Comparison of ENCODE assay signal across 12 cellular contexts in the genomic region with DNA sequence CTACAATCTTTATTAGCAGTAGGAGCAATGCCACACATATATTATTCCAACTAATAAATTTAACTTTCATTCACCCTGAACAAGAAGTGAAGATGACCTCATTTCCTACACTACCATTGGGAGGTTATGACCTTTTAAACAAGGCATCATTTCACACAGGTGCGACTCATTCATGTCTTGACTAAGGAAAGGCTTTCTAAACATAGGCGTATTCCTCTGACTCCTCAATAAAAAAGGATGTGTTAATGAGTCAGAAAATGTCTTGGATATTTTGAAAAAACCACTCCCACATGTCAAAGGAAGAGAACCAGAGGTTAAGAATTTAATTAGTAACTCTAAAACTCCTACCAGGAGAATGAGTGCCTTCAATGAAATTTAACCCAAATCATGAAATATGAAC.
DNase-seq lines count a peak whose midpoint lies in the region; ATAC-seq and TF ChIP-seq lines count a peak whose summit lies in the region.
"Had no signal": no experiment of that assay in that cellular context is flagged by ENCODE, and none has a peak within 500 bp of the region (broad histone marks: within the 10 kb centered on the region; RNA-seq: fewer than 3 reads in every experiment).

No MANE protein-coding gene starts in this region.

- POLR2A ChIA-PET in activated CD4-positive, alpha-beta T cell treated with anti-CD3 and anti-CD28 coated beads for 36 hours (lab: Charles Lee) = no interaction called here

- H3K36me3 ChIP-seq in MG63 (peaks cover 2% of the 10 kb centered on the region; the same call in 1 of the 2 replicates), smooth muscle cell (ENCODE audit: low read depth) (no peaks in the 10 kb centered on the region), H7 (replicated peaks; ENCODE audit: control insufficient read depth, insufficient read depth, low read length) (no peaks in the 10 kb centered on the region; the same call in 1 of the 2 replicates)

- 36% methylated on average over 2 of the region's 2 CpGs for WGBS in smooth muscle cell (ENCODE audit: low lambda C conversion rate)

- H3K9me3 ChIP-seq in MG63 = no peaks in the 10 kb centered on the region
- H3K9me3 ChIP-seq in smooth muscle cell (replicated peaks; ENCODE audit: low read depth) = no peaks in the 10 kb centered on the region

- H3K27me3 ChIP-seq in MG63 (no peaks in the 10 kb centered on the region), smooth muscle cell (ENCODE audit: low read depth) (no peaks in the 10 kb centered on the region), H7 (ENCODE audit: control insufficient read depth, insufficient read depth, low read length) (no peaks in the 10 kb centered on the region)

- peaks cover 20% of the 10 kb centered on the region for H3F3A ChIP-seq in smooth muscle cell (ENCODE audit: low read depth)

- H3K27ac ChIP-seq in smooth muscle cell (ENCODE audit: low read depth) = peak overlapping the region; percentile 46

- H3K27me3 Mint-ChIP-seq in activated CD4-positive, alpha-beta T cell treated with anti-CD3 and anti-CD28 coated beads for 36 hours = peaks cover 26% of the 10 kb centered on the region

- H3K36me3 Mint-ChIP-seq in activated CD4-positive, alpha-beta T cell treated with anti-CD3 and anti-CD28 coated beads for 36 hours (ENCODE audit: low read depth) = no peaks in the 10 kb centered on the region
- H3K36me3 Mint-ChIP-seq: activated naive CD4-positive, alpha-beta T cell treated with anti-CD3 and anti-CD28 coated beads, Interleukin-2, amount 10 ng/mL, durations not matched to agents 7 days and 5 days had no signal

- H3K9me3 Mint-ChIP-seq in activated CD4-positive, alpha-beta T cell treated with anti-CD3 and anti-CD28 coated beads for 36 hours (ENCODE audit: low read depth) = no peaks in the 10 kb centered on the region
- H3K9me3 Mint-ChIP-seq: activated naive CD4-positive, alpha-beta T cell treated with anti-CD3 and anti-CD28 coated beads, Interleukin-2, amount 10 ng/mL, durations not matched to agents 7 days and 5 days had no signal

- H2AFZ ChIP-seq in smooth muscle cell (ENCODE audit: low read depth) = no peak overlapping the region

- peaks cover 100% of the 10 kb centered on the region for H3K79me2 ChIP-seq in smooth muscle cell (ENCODE audit: low read depth)

- intact Hi-C loops in activated CD4-positive, alpha-beta T cell treated with anti-CD3 and anti-CD28 coated beads for 36 hours (cut with DNase I, micrococcal nuclease) = no loop called here

- DNase-seq in activated CD4-positive, alpha-beta T cell treated with anti-CD3 and anti-CD28 coated beads for 36 hours = no peak
- no peak for DNase-seq in activated CD4-positive, alpha-beta T cell treated with anti-CD3 and anti-CD28 coated beads for 1 hour
- DNase-seq in MG63 (peak; percentile 35), epithelial cell of esophagus (ENCODE audit: low read depth) (peak; percentile 94), smooth muscle cell (lab: John Stamatoyannopoulos, UW; ENCODE audit: unreplicated experiment) (no peak), H7 (no peak)
- no peak for DNase-seq in activated T-cell treated with anti-CD3 and anti-CD28 coated beads, Interleukin-2, amount 50 U/mL, for 48 hours
- DNase-seq: activated naive CD4-positive, alpha-beta T cell treated with anti-CD3 and anti-CD28 coated beads, Interleukin-2, amount 10 ng/mL, durations not matched to agents 7 days and 5 days; GF-D8; naive thymus-derived CD4-positive, alpha-beta T cell; small intestine had no signal

- no peak for TF ChIP-seq CTCF in epithelial cell of esophagus (IDR thresholded peaks at IDR 0.05; ENCODE audit: insufficient read depth, low read depth, low read length, missing control alignments)
- no peak for TF ChIP-seq CTCF in smooth muscle cell (IDR thresholded peaks at IDR 0.05; ENCODE audit: borderline replicate concordance, insufficient read depth, poor library complexity, severe bottlenecking)

- H3K27ac Mint-ChIP-seq in activated CD4-positive, alpha-beta T cell treated with anti-CD3 and anti-CD28 coated beads for 36 hours = no peak overlapping the region
- H3K27ac Mint-ChIP-seq: activated naive CD4-positive, alpha-beta T cell treated with anti-CD3 and anti-CD28 coated beads, Interleukin-2, amount 10 ng/mL, durations not matched to agents 7 days and 5 days; naive thymus-derived CD4-positive, alpha-beta T cell had no signal

- H3K9ac ChIP-seq in smooth muscle cell (ENCODE audit: low read depth) = no peak overlapping the region

- no peak overlapping the region for H3K4me3 Mint-ChIP-seq in activated CD4-positive, alpha-beta T cell treated with anti-CD3 and anti-CD28 coated beads for 36 hours
- H3K4me3 Mint-ChIP-seq: activated naive CD4-positive, alpha-beta T cell treated with anti-CD3 and anti-CD28 coated beads, Interleukin-2, amount 10 ng/mL, durations not matched to agents 7 days and 5 days; naive thymus-derived CD4-positive, alpha-beta T cell had no signal

- peak overlapping the region; percentile 31 for H3K4me2 ChIP-seq in smooth muscle cell

- H4K20me1 ChIP-seq in smooth muscle cell (ENCODE audit: low read depth) = peaks cover 96% of the 10 kb centered on the region

- H3K4me1 Mint-ChIP-seq in activated CD4-positive, alpha-beta T cell treated with anti-CD3 and anti-CD28 coated beads for 36 hours = peaks cover 5% of the 10 kb centered on the region

- H3K4me1 ChIP-seq in smooth muscle cell (ENCODE audit: low read depth) = peaks cover 40% of the 10 kb centered on the region

- H3K4me3 ChIP-seq in MG63 (no peak overlapping the region), epithelial cell of esophagus (ENCODE audit: low read length) (no peak overlapping the region), smooth muscle cell (no peak overlapping the region), H7 (ENCODE audit: insufficient read depth, low read depth, low read length) (no peak overlapping the region)

- peak; percentile 52 for ATAC-seq in activated CD4-positive, alpha-beta T cell treated with anti-CD3 and anti-CD28 coated beads for 36 hours
- ATAC-seq in GM21360 (IDR thresholded peaks at IDR 0.05; ENCODE audit: unreplicated experiment) = no peak
- ATAC-seq: naive thymus-derived CD4-positive, alpha-beta T cell had no signal

- CTCF ChIA-PET in activated CD4-positive, alpha-beta T cell treated with anti-CD3 and anti-CD28 coated beads for 36 hours (lab: Charles Lee) = interaction anchor here (1.1 kb wide), 1 partner anchor 8 kb away, joined by 3 read pairs; no protein-coding TSS in a partner anchor

Comparison
In these comparisons a context has a peak if more than half of its experiments do, and no peak if none do; other contexts are left out.
1. DNase-seq: peak in MG63 (single experiment) and epithelial cell of esophagus (single experiment); none in activated CD4-positive, alpha-beta T cell treated with anti-CD3 and anti-CD28 coated beads for 36 hours (single experiment), activated CD4-positive, alpha-beta T cell treated with anti-CD3 and anti-CD28 coated beads for 1 hour (single experiment), smooth muscle cell (single experiment), H7 (single experiment) and activated T-cell treated with anti-CD3 and anti-CD28 coated beads, Interleukin-2, amount 50 U/mL, for 48 hours (0 of 2).